13 cellular contexts compared by ENCODE assay signal in the genomic region with DNA sequence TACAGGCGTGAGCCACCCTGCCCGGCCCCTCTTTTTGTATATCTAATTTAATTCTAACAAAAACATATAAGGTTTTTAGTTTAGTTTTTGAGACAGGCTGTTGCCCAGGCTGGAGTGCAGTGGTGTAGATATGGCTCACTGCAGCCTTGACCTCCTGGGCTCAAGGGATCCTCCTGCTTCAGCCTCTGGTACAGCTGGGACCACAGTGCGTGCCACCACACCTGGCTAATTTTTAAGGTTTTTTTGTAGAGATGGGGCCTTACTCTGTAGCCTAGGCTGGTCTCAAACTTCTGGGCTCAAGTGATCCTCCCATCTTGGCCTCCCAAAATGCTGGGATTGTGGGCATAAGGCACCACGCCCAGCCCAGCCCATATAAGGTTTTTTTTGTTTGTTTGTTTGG. TPM values are rescaled to one million over a fixed set of nuclear protein-coding genes. Genes with fewer than 3 reads are reported as not detected.
DNase-seq lines count a peak whose midpoint lies in the region; ATAC-seq, FAIRE-seq and TF ChIP-seq lines count a peak whose summit lies in the region.
"Had no signal": no experiment of that assay in that cellular context is flagged by ENCODE, and none has a peak within 500 bp of the region (broad histone marks: within the 10 kb centered on the region; RNA-seq: fewer than 3 reads in every experiment).

No MANE protein-coding gene starts in this region.

- FAIRE-seq in A549 (lab: Jason Lieb, UNC): no peak
- FAIRE-seq: endometrium, GM12891 had no signal

- intact Hi-C loops in dendritic cell treated with granulocyte-macrophage colony-stimulating factor and Interleukin-4, amounts not matched to agents 40 ng/mL and 50 ng/mL, for 4 days (cut with micrococcal nuclease): loop anchor here (2.0 kb wide), 1 partner anchor 18 kb away; a partner anchor contains a TSS

- no peaks in the 10 kb centered on the region for H3K27me3 ChIP-seq in neutrophil

- H3K4me3 ChIP-seq in A549 (no peak overlapping the region), neutrophil (ENCODE audit: low read depth in 1 of 2, low read length in 1 of 2) (peak overlapping the region; percentile 44 to 47), foreskin fibroblast (ENCODE audit: low read depth in 1 of 2, low read length in 2 of 2) (no peak overlapping the region)

- H3K36me3 ChIP-seq in neutrophil: no peaks in the 10 kb centered on the region

- no peak overlapping the region for H3K4me3 Mint-ChIP-seq in dendritic cell treated with granulocyte-macrophage colony-stimulating factor and Interleukin-4, amounts not matched to agents 40 ng/mL and 50 ng/mL, for 4 days

- no peaks in the 10 kb centered on the region for H3K9me3 Mint-ChIP-seq in dendritic cell treated with granulocyte-macrophage colony-stimulating factor and Interleukin-4, amounts not matched to agents 40 ng/mL and 50 ng/mL, for 4 days

- no peak for TF ChIP-seq CTCF in A549 (IDR thresholded peaks at IDR 0.05)
- no peak for TF ChIP-seq CTCF in neutrophil (IDR thresholded peaks at IDR 0.05)
- no peak for TF ChIP-seq CTCF in foreskin fibroblast (IDR thresholded peaks at IDR 0.05; ENCODE audit: low read depth, low read length)

- ATAC-seq in A549: no peak

- WGBS in A549 (ENCODE audit: missing lambda C conversion rate): 86% methylated on average over 4 of the region's 4 CpGs

- TF ChIP-seq RAD21 in A549 (conservative IDR thresholded peaks at IDR 0.05 in 1 of 2, IDR thresholded peaks at IDR 0.05 in 1 of 2): no peak

- H3K36me3 Mint-ChIP-seq in dendritic cell treated with granulocyte-macrophage colony-stimulating factor and Interleukin-4, amounts not matched to agents 40 ng/mL and 50 ng/mL, for 4 days (ENCODE audit: low read depth): peaks cover 4% of the 10 kb centered on the region

- H3K4me2 ChIP-seq in A549: peak overlapping the region; percentile 72

- peaks cover 62% of the 10 kb centered on the region for H3K4me1 ChIP-seq in A549
- peaks cover 76 to 82% of the 10 kb centered on the region in 2 experiments for H3K4me1 ChIP-seq in neutrophil (ENCODE audit: control insufficient read depth in 1 of 2, insufficient read depth in 1 of 2, low read depth in 1 of 2, low read length in 1 of 2)

- TF ChIP-seq POLR2A in A549 (IDR thresholded peaks at IDR 0.05; ENCODE audit: low read length): no peak

- H3K27ac ChIP-seq in A549 (peak overlapping the region; percentile 89 to 95), neutrophil (peak overlapping the region; percentile 98)

- CTCF ChIA-PET in A549 (lab: Yijun Ruan, JAX): interaction anchor here (1.2 to 9.7 kb wide), 3 partner anchors 11 to 50 kb away, joined by 4 to 53 read pairs (median 48); a partner anchor contains a TSS

- peaks cover 49% of the 10 kb centered on the region for H3K4me1 Mint-ChIP-seq in dendritic cell treated with granulocyte-macrophage colony-stimulating factor and Interleukin-4, amounts not matched to agents 40 ng/mL and 50 ng/mL, for 4 days (ENCODE audit: low read depth)

- DNase-seq in A549 (ENCODE audit: low read depth in 1 of 2, low spot score in 1 of 2): no peak
- DNase-seq in NAMALWA (ENCODE audit: low spot score): peak; percentile 31
- DNase-seq in NCI-H1417 (lab: John Stamatoyannopoulos, UW): no peak
- DNase-seq in NCI-H187 treated with DMSO at 0.1 percent for 48 hours (lab: John Stamatoyannopoulos, UW): no peak
- no peak for DNase-seq in stimulated activated CD4-positive, alpha-beta T cell treated with anti-CD3 and anti-CD28 coated beads, Interleukin-15, amount 100 ng/mL, for 24 hours
- no peak for DNase-seq in foreskin fibroblast
- DNase-seq: activated CD8-positive, alpha-beta memory T cell treated with anti-CD3 and anti-CD28 coated beads, Interleukin-2, amount 50 U/mL, for 4 hours; mesendoderm; stimulated activated CD4-positive, alpha-beta T cell treated with anti-CD3 and anti-CD28 coated beads, Interleukin-2, amount 100 ng/mL, for 48 hours had no signal

- POLR2A ChIA-PET in A549 (lab: Yijun Ruan, JAX): interaction anchor here (2.2 to 2.3 kb wide), 2 partner anchors 19 to 48 kb away, joined by 7 read pairs; a partner anchor contains a TSS

- peak overlapping the region; percentile 94 for H3K27ac Mint-ChIP-seq in dendritic cell treated with granulocyte-macrophage colony-stimulating factor and Interleukin-4, amounts not matched to agents 40 ng/mL and 50 ng/mL, for 4 days

- H3K9me3 ChIP-seq in A549 (peaks cover 2% of the 10 kb centered on the region; the same call in 1 of the 3 replicates), neutrophil (no peaks in the 10 kb centered on the region)

- no peak for TF ChIP-seq EP300 in A549 (IDR thresholded peaks at IDR 0.05)

- H3K27me3 Mint-ChIP-seq in dendritic cell treated with granulocyte-macrophage colony-stimulating factor and Interleukin-4, amounts not matched to agents 40 ng/mL and 50 ng/mL, for 4 days: no peaks in the 10 kb centered on the region

TF ChIP-seq in A549, 52 proteins besides CTCF, POLR2A, EP300 and RAD21:
- TF ChIP-seq CEBPB (IDR thresholded peaks at IDR 0.05) (no peak), FOSB (CRISPR knock-in tag; IDR thresholded peaks at IDR 0.05) (no peak), CBX8 (IDR thresholded peaks at IDR 0.05) (no peak), MYC (IDR thresholded peaks at IDR 0.05; ENCODE audit: borderline replicate concordance, low read length) (no peak)

RNA-seq across cellular contexts. Expression of a gene that starts 18.8 kb away (rescaled TPM):
- polyA plus RNA-seq in A549 (2011; rRNA removed) (61.2 and 67.9 TPM in 2 replicates), A549 (2017; fragmentation: RNase III; extraction: RNeasy Plus Mini Kit Qiagen cat#74134 plus additional on column Dnase treatment) (117 to 128 TPM (median 121 TPM) in 3 replicates)
- polyA plus RNA-seq in A549 (2012; cell fraction: cytosol; rRNA removed): 44.7 and 49.2 TPM in 2 replicates
- 19.4 and 22.9 TPM in 2 replicates for polyA plus RNA-seq in A549 (2012; cell fraction: nucleus; rRNA removed)
- polyA minus RNA-seq in A549 (2011; rRNA and poly(A)+ RNA removed): 23.9 and 24.4 TPM in 2 replicates

RNA-seq across cellular contexts. Expression of a gene that starts 31.2 kb away (rescaled TPM):
- polyA plus RNA-seq in A549 (2011; rRNA removed) (145 and 202 TPM in 2 replicates), A549 (2017; fragmentation: RNase III; extraction: RNeasy Plus Mini Kit Qiagen cat#74134 plus additional on column Dnase treatment) (77.5 to 80.0 TPM (median 78.6 TPM) in 3 replicates)
- polyA plus RNA-seq in A549 (2012; cell fraction: cytosol; rRNA removed): 54.2 and 63.4 TPM in 2 replicates
- 178 and 186 TPM in 2 replicates for polyA plus RNA-seq in A549 (2012; cell fraction: nucleus; rRNA removed)
- 144 and 151 TPM in 2 replicates for polyA minus RNA-seq in A549 (2011; rRNA and poly(A)+ RNA removed)

Comparison
In these comparisons a context has a peak if more than half of its experiments do, and no peak if none do; other contexts are left out.
1. H3K4me3 ChIP-seq: peak in neutrophil (2 of 2); none in A549 (single experiment) and foreskin fibroblast (0 of 2).